In the genomic region with DNA sequence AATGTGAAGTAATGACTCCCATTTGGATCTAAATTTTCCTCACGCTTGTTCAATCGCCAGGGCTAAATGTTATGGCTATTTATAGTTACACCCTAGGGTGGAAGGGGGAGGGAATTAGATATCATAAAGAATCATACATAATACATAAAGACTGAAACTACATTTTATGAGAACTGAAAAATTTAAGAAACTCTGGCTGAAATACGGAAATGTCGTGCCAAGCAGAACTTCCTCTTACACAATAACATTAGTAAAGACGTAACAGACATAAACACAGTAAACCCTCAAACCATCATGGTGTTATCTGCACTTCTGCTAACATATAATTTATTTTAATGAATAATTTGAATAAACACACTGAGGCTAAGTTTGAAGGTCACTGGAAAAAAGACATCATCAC, we compare ENCODE assay signal across 22 cellular contexts.
DNase-seq lines count a peak whose midpoint lies in the region; ATAC-seq, FAIRE-seq and TF ChIP-seq lines count a peak whose summit lies in the region.
"Had no signal": no experiment of that assay in that cellular context is flagged by ENCODE, and none has a peak within 500 bp of the region (broad histone marks: within the 10 kb centered on the region; RNA-seq: fewer than 3 reads in every experiment).

No MANE protein-coding gene starts in this region.

- ATAC-seq in K562: no peak
- no peak for ATAC-seq in HG02981 (IDR thresholded peaks at IDR 0.05; ENCODE audit: unreplicated experiment)
- no peak for ATAC-seq in activated CD4-positive, alpha-beta T cell treated with anti-CD3 and anti-CD28 coated beads for 36 hours
- ATAC-seq: GM23338, HepG2, T-cell had no signal

- H3K9me1 ChIP-seq in K562 (ENCODE audit: control insufficient read depth, insufficient read depth, low read length): no peaks in the 10 kb centered on the region

- H3K9me3 Mint-ChIP-seq in activated CD4-positive, alpha-beta T cell treated with anti-CD3 and anti-CD28 coated beads for 36 hours (ENCODE audit: low read depth): no peaks in the 10 kb centered on the region
- H3K9me3 Mint-ChIP-seq: GM23338, T-cell had no signal

- TF ChIP-seq EP300 in K562 (IDR thresholded peaks at IDR 0.05; ENCODE audit: low read length): no peak

- 0 out of 3 replicates have a peak, but pooled peaks cover 2% of the 10 kb centered on the region for H3K36me3 ChIP-seq in K562 (ENCODE audit: control insufficient read depth, insufficient read depth, low read length)
- no peaks in the 10 kb centered on the region for H3K36me3 ChIP-seq in adrenal gland (replicated peaks in 1 of 2)
- H3K36me3 ChIP-seq: SJCRH30 had no signal

- no peak overlapping the region for H3K9ac ChIP-seq in K562 (ENCODE audit: insufficient read depth in 1 of 2, low read depth in 2 of 2, low read length in 2 of 2)

- POLR2A ChIA-PET in K562 (lab: Yijun Ruan, JAX): no interaction called here
- POLR2A ChIA-PET in activated CD4-positive, alpha-beta T cell treated with anti-CD3 and anti-CD28 coated beads for 36 hours (lab: Charles Lee): no interaction called here

- H3K4me2 ChIP-seq in K562 (ENCODE audit: insufficient read depth, low read length): no peak overlapping the region
- H3K4me2 ChIP-seq: GM23338 had no signal

- CTCF ChIA-PET in K562 (lab: Yijun Ruan, JAX; ENCODE audit: low intra/inter-chr PET ratio): no interaction called here
- CTCF ChIA-PET in activated CD4-positive, alpha-beta T cell treated with anti-CD3 and anti-CD28 coated beads for 36 hours (lab: Charles Lee): no interaction called here

- H3K27ac Mint-ChIP-seq in activated CD4-positive, alpha-beta T cell treated with anti-CD3 and anti-CD28 coated beads for 36 hours: no peak overlapping the region
- H3K27ac Mint-ChIP-seq: GM23338, T-cell had no signal

- no TSS peak for BruUV-seq in K562 (replicated peaks; lab: Mats Ljungman, UMichigan)

- TF ChIP-seq POLR2A in K562 (conservative IDR thresholded peaks at IDR 0.05) (no peak), adrenal gland (IDR thresholded peaks at IDR 0.05) (no peak)

- DNase-seq in AML-193 (lab: John Stamatoyannopoulos, UW) (peak; percentile 33 to 36), KBM-7 (peak; percentile 64), NOMO-1 treated with dmso at 0.1 percent for 144 hours (lab: John Stamatoyannopoulos, UW; ENCODE audit: unreplicated experiment) (peak; percentile 17), K562 (ENCODE audit: extremely low read depth in 1 of 4, low spot score in 3 of 4) (no peak), adrenal gland (no peak), SHP77 treated with DMSO at 0.1 percent for 48 hours (lab: John Stamatoyannopoulos, UW) (no peak)
- DNase-seq in activated CD4-positive, alpha-beta T cell treated with anti-CD3 and anti-CD28 coated beads for 36 hours: no peak
- DNase-seq: 8988T, Calu3, DMS79, Karpas-422, NCI-H1436 treated with DMSO at 0.1 percent for 48 hours, NCI-H2081 treated with DMSO at 0.1 percent for 48 hours, NCI-H345, SJCRH30, T-cell, T1000 had no signal

- H3K4me3 ChIP-seq in K562 (no peak overlapping the region), adrenal gland (no peak overlapping the region)
- H3K4me3 ChIP-seq: GM23338, SJCRH30 had no signal

- no peak for TF ChIP-seq RAD21 in K562 (CRISPR knock-in tag; conservative IDR thresholded peaks at IDR 0.05 in 1 of 2, IDR thresholded peaks at IDR 0.05 in 1 of 2)

- no peaks in the 10 kb centered on the region for H4K20me1 ChIP-seq in K562 (replicated peaks; ENCODE audit: control insufficient read depth, insufficient read depth, low read length)

- no peaks in the 10 kb centered on the region for H3K36me3 Mint-ChIP-seq in activated CD4-positive, alpha-beta T cell treated with anti-CD3 and anti-CD28 coated beads for 36 hours (ENCODE audit: low read depth)
- H3K36me3 Mint-ChIP-seq: T-cell had no signal

- H3K9me3 ChIP-seq in K562 (replicated peaks; ENCODE audit: control insufficient read depth, insufficient read depth, low read depth, low read length) (no peaks in the 10 kb centered on the region), adrenal gland (replicated peaks in 1 of 3) (no peaks in the 10 kb centered on the region)
- H3K9me3 ChIP-seq: SJCRH30 had no signal

- H3K27me3 ChIP-seq in K562 (ENCODE audit: control insufficient read depth in 2 of 2, insufficient read depth in 2 of 2, low read length in 2 of 2): no peaks in the 10 kb centered on the region
- H3K27me3 ChIP-seq in adrenal gland: no peaks in the 10 kb centered on the region
- H3K27me3 ChIP-seq: SJCRH30 had no signal

- H3K4me1 ChIP-seq in K562 (replicated peaks in 1 of 2; ENCODE audit: control insufficient read depth in 2 of 2, insufficient read depth in 2 of 2, low read length in 2 of 2) (peaks cover 0 to 8% of the 10 kb centered on the region in 2 experiments; a peak in 3 of 5 replicates), adrenal gland (replicated peaks in 1 of 2) (no peaks in the 10 kb centered on the region)
- H3K4me1 ChIP-seq: SJCRH30 had no signal

- peaks cover 2% of the 10 kb centered on the region for H3K27me3 Mint-ChIP-seq in activated CD4-positive, alpha-beta T cell treated with anti-CD3 and anti-CD28 coated beads for 36 hours
- H3K27me3 Mint-ChIP-seq: T-cell had no signal

- H3K4me1 Mint-ChIP-seq in activated CD4-positive, alpha-beta T cell treated with anti-CD3 and anti-CD28 coated beads for 36 hours: peaks cover 3% of the 10 kb centered on the region
- H3K4me1 Mint-ChIP-seq: GM23338 had no signal

- H2AFZ ChIP-seq in K562 (ENCODE audit: low read depth, low read length): no peak overlapping the region
- H2AFZ ChIP-seq: GM23338 had no signal

- 73% methylated on average over 5 of the region's 5 CpGs for WGBS in K562 (ENCODE audit: insufficient coverage, low coverage, missing lambda C conversion rate)
- WGBS in adrenal gland, 4 donors: 49 to 66% (median 58%) methylated on average over 5 of the region's 5 CpGs

- no peak for FAIRE-seq in K562 (lab: Jason Lieb, UNC)
- FAIRE-seq: G401.6, HepG2 had no signal

- H3K4me3 Mint-ChIP-seq in activated CD4-positive, alpha-beta T cell treated with anti-CD3 and anti-CD28 coated beads for 36 hours: no peak overlapping the region
- H3K4me3 Mint-ChIP-seq: GM23338, T-cell had no signal

- H3K27ac ChIP-seq in K562 (ENCODE audit: extremely low read depth, low read depth, low read length): no peak overlapping the region
- no peak overlapping the region for H3K27ac ChIP-seq in adrenal gland
- H3K27ac ChIP-seq: C4-2B, SJCRH30 had no signal

- H3K79me2 ChIP-seq in K562 (ENCODE audit: control insufficient read depth, insufficient read depth, low read length): peaks cover 34% of the 10 kb centered on the region

- no peak for TF ChIP-seq CTCF in K562 (IDR thresholded peaks at IDR 0.05 in 2 of 3, conservative IDR thresholded peaks at IDR 0.05 in 1 of 3; ENCODE audit: insufficient read depth in 2 of 3, low read depth in 1 of 3, low read length in 3 of 3)
- no peak for TF ChIP-seq CTCF in adrenal gland (IDR thresholded peaks at IDR 0.05)

- in situ Hi-C loops in KBM-7 (cut with MboI; ENCODE audit: low pct_unique_long_range_greater_than_20kb, low sequenced_read_pairs): no loop called here
- in situ Hi-C loops in K562 (cut with MboI): no loop called here

- intact Hi-C loops in K562 (cut with micrococcal nuclease): loop anchor here (5.0 to 10.0 kb wide), 2 partner anchors 139 to 241 kb away; no protein-coding TSS in a partner anchor
- intact Hi-C loops in activated CD4-positive, alpha-beta T cell treated with anti-CD3 and anti-CD28 coated beads for 36 hours (cut with DNase I, micrococcal nuclease): no loop called here
- intact Hi-C loops in adrenal gland (cut with DNase I): no loop called here

TF ChIP-seq in K562, 482 proteins besides CTCF, POLR2A, EP300 and RAD21:
- TF ChIP-seq NFYB (IDR thresholded peaks at IDR 0.05; ENCODE audit: extremely low read depth, insufficient read length) (no peak), CEBPG (CRISPR knock-in tag; IDR thresholded peaks at IDR 0.05) (no peak), CEBPG (tag; conservative IDR thresholded peaks at IDR 0.05 in 1 of 2, IDR thresholded peaks at IDR 0.05 in 1 of 2) (0 out of 4 replicates have a peak, but pooled peaks of 1 of the 2 experiments have one; percentile 6), CEBPB (tag; IDR thresholded peaks at IDR 0.05) (peak; percentile 60; the same call in 1 of the 2 replicates)

Comparison
In these comparisons a context has a peak if more than half of its experiments do, and no peak if none do; other contexts are left out.
1. DNase-seq: peak in AML-193 (2 of 2), KBM-7 (single experiment) and NOMO-1 treated with dmso at 0.1 percent for 144 hours (single experiment); none in K562 (0 of 4), activated CD4-positive, alpha-beta T cell treated with anti-CD3 and anti-CD28 coated beads for 36 hours (single experiment), adrenal gland (0 of 7) and SHP77 treated with DMSO at 0.1 percent for 48 hours (single experiment).